ENCODE assay signal across 8 cellular contexts in the genomic region with DNA sequence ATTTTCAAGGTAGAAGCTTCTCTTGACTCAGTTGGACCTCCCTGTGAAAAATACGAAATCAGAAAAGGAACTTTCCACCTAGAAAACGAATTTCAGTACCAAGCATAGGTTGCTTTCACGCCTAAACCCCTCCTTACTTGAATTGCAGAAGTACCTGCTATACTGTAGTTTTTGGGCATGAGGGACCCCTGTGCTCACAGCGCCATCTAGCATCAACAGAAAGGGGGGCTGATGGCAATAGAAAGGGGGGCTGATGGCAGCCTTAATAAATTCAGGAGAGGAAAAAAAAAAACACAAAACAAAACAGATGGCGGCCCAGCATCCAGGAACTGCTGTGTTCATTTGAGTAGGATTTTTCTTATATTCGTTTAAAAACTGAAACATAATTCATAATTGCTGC.
DNase-seq lines count a peak whose midpoint lies in the region; ATAC-seq and TF ChIP-seq lines count a peak whose summit lies in the region.

No MANE protein-coding gene starts in this region.

- CTCF ChIA-PET in OCI-LY7 (lab: Charles Lee; ENCODE audit: unreplicated experiment): interaction anchor here (0.6 kb wide), 1 partner anchor 1249 kb away, joined by 5 read pairs; no protein-coding TSS in a partner anchor

- H3K4me1 ChIP-seq in OCI-LY7 (ENCODE audit: insufficient read depth, low read length, poor library complexity, severe bottlenecking) (no peaks in the 10 kb centered on the region), osteoblast (ENCODE audit: insufficient read depth, low read length) (no peaks in the 10 kb centered on the region)

- no TSS peak for BruUV-seq in OCI-LY7 (replicated peaks; lab: Mats Ljungman, UMichigan)

- H3K27ac ChIP-seq in OCI-LY7 (ENCODE audit: low read depth, low read length, poor library complexity, severe bottlenecking): no peak overlapping the region
- no peak overlapping the region for H3K27ac ChIP-seq in osteoblast (ENCODE audit: low read depth, low read length)

- no peak overlapping the region for H3K4me3 ChIP-seq in OCI-LY7 (ENCODE audit: low read depth, low read length, poor library complexity, severe bottlenecking)
- H3K4me3 ChIP-seq in fibroblast of pulmonary artery (replicated peaks; ENCODE audit: low read depth, low read length): peak overlapping the region; percentile 45
- peak overlapping the region; percentile 68 for H3K4me3 ChIP-seq in osteoblast (ENCODE audit: insufficient read depth, low read length)

- H3K9me3 ChIP-seq in OCI-LY7 (ENCODE audit: low read length) (no peaks in the 10 kb centered on the region), osteoblast (ENCODE audit: low read depth, low read length) (no peaks in the 10 kb centered on the region)

- no peaks in the 10 kb centered on the region for H3K79me2 ChIP-seq in OCI-LY7 (ENCODE audit: insufficient read depth, low read depth, low read length)
- H3K79me2 ChIP-seq in osteoblast (ENCODE audit: insufficient read depth, low read length): no peaks in the 10 kb centered on the region

- intact Hi-C loops in OCI-LY7 (cut with micrococcal nuclease; ENCODE audit: unreplicated experiment): no loop called here

- H2AFZ ChIP-seq in OCI-LY7 (ENCODE audit: low read length) (no peak overlapping the region), osteoblast (ENCODE audit: low read length) (peak overlapping the region; percentile 88)

- H3K27me3 ChIP-seq in osteoblast (ENCODE audit: insufficient read depth, low read length): no peaks in the 10 kb centered on the region

- no peaks in the 10 kb centered on the region for H3K9me2 ChIP-seq in OCI-LY7 (ENCODE audit: insufficient read depth, low read length)

- H3K36me3 ChIP-seq in OCI-LY7 (ENCODE audit: insufficient read depth, low read length) (no peaks in the 10 kb centered on the region), osteoblast (ENCODE audit: insufficient read depth, low read length) (no peaks in the 10 kb centered on the region)

- no peak for ATAC-seq in GM18868 (IDR thresholded peaks at IDR 0.05; ENCODE audit: unreplicated experiment)

- POLR2A ChIA-PET in OCI-LY7 (lab: Charles Lee): no interaction called here

- H3K4me2 ChIP-seq in OCI-LY7 (ENCODE audit: low read length) (no peak overlapping the region), osteoblast (ENCODE audit: insufficient read depth, low read length) (peak overlapping the region; percentile 68)

- peak; percentile 38 for DNase-seq in ELF-1 (ENCODE audit: low read depth, low spot score)
- DNase-seq in OCI-LY7 (ENCODE audit: low spot score): no peak
- DNase-seq in fibroblast of pulmonary artery (ENCODE audit: low read depth): no peak
- DNase-seq in osteoblast (ENCODE audit: insufficient read length, low spot score, missing footprints): peak; percentile 27
- DNase-seq in retina: no peak
- DNase-seq in activated CD8-positive, alpha-beta memory T cell treated with anti-CD3 and anti-CD28 coated beads, Interleukin-2, amount 50 U/mL, for 4 hours: no peak
- DNase-seq in NCI-H82 (lab: John Stamatoyannopoulos, UW): no peak

- TF ChIP-seq CTCF in OCI-LY7 (conservative IDR thresholded peaks at IDR 0.05; ENCODE audit: low read length) (peak; percentile 35; the same call in 1 of the 2 replicates), fibroblast of pulmonary artery (IDR thresholded peaks at IDR 0.05; ENCODE audit: low read length, missing control alignments) (no peak), osteoblast (IDR thresholded peaks at IDR 0.05; ENCODE audit: extremely low read depth, low read depth, low read length) (no peak)

- H4K20me1 ChIP-seq in OCI-LY7 (ENCODE audit: insufficient read depth, low read length): no peaks in the 10 kb centered on the region
- no peaks in the 10 kb centered on the region for H4K20me1 ChIP-seq in osteoblast (ENCODE audit: insufficient read depth, low read length)

Comparison
In these comparisons a context has a peak if more than half of its experiments do, and no peak if none do; other contexts are left out.
1. DNase-seq: peak in ELF-1 (single experiment) and osteoblast (single experiment); none in OCI-LY7 (single experiment), fibroblast of pulmonary artery (single experiment), retina (single experiment), activated CD8-positive, alpha-beta memory T cell treated with anti-CD3 and anti-CD28 coated beads, Interleukin-2, amount 50 U/mL, for 4 hours (single experiment) and NCI-H82 (single experiment).